24 cellular contexts compared by ENCODE assay signal in genomic region chr4:84366111-84366510, GRCh38.
DNase-seq lines count a peak whose midpoint lies in the region; ATAC-seq lines count a peak whose summit lies in the region.
"Had no signal": no experiment of that assay in that cellular context is flagged by ENCODE, and none has a peak within 500 bp of the region (broad histone marks: within the 10 kb centered on the region; RNA-seq: fewer than 3 reads in every experiment).

No MANE protein-coding gene starts in this region.

- no peak overlapping the region for H3K4me3 ChIP-seq in MG63
- H3K4me3 ChIP-seq: cardiac muscle cell, colonic mucosa, lower lobe of right lung, mucosa of descending colon, SJSA1 had no signal

- DNase-seq in NCI-H1417 (lab: John Stamatoyannopoulos, UW) (peak in 2 of 3 experiments; percentile 32 to 33), NCI-H1417 treated with DMSO at 0.1 percent for 48 hours (lab: John Stamatoyannopoulos, UW) (no peak), MG63 (peak; percentile 13), amniotic epithelial cell (ENCODE audit: low read depth) (peak; percentile 2), retina (peak; percentile 45), HuH-7.5 (ENCODE audit: low spot score) (no peak)
- no peak for DNase-seq in stimulated activated CD4-positive, alpha-beta T cell treated with anti-CD3 and anti-CD28 coated beads, Interleukin-1b, Interleukin-23, amount 100 ng/mL, for 48 hours
- DNase-seq: activated CD4-positive, alpha-beta T cell treated with anti-CD3 and anti-CD28 coated beads, Interleukin-2, amount 50 U/mL, for 4 hours; activated CD4-positive, CD25-positive, alpha-beta regulatory T cell; CD4-positive, alpha-beta T cell; colonic mucosa; effector memory CD4-positive, alpha-beta T cell; kidney; lower lobe of right lung; mucosa of descending colon; NCI-H1105 treated with DMSO at 0.1 percent for 48 hours; NCI-H2171 treated with DMSO at 0.1 percent for 48 hours; NCI-H524 treated with DMSO at 0.1 percent for 48 hours; right cardiac atrium; stimulated activated CD4-positive, alpha-beta T cell treated with anti-CD3 and anti-CD28 coated beads, Interleukin-4, amount 100 ng/mL, for 1 hour; T-helper 1 cell had no signal

- no peak for ATAC-seq in HG03025 (IDR thresholded peaks at IDR 0.05; ENCODE audit: low FRiP score, unreplicated experiment)
- ATAC-seq: lower lobe of right lung, mucosa of descending colon, right cardiac atrium had no signal

- H3K9me3 ChIP-seq in MG63: no peaks in the 10 kb centered on the region
- H3K9me3 ChIP-seq: colonic mucosa, lower lobe of right lung, mucosa of descending colon, SJSA1 had no signal

- no peaks in the 10 kb centered on the region for H3K36me3 ChIP-seq in MG63
- H3K36me3 ChIP-seq: cardiac muscle cell, colonic mucosa, lower lobe of right lung, SJSA1 had no signal

- H3K27me3 ChIP-seq in MG63: no peaks in the 10 kb centered on the region
- H3K27me3 ChIP-seq: cardiac muscle cell, colonic mucosa, SJSA1 had no signal

Comparison
In these comparisons a context has a peak if more than half of its experiments do, and no peak if none do; other contexts are left out.
1. DNase-seq: peak in NCI-H1417 (2 of 3), MG63 (single experiment), amniotic epithelial cell (single experiment) and retina (single experiment); none in NCI-H1417 treated with DMSO at 0.1 percent for 48 hours (single experiment), stimulated activated CD4-positive, alpha-beta T cell treated with anti-CD3 and anti-CD28 coated beads, Interleukin-1b, Interleukin-23, amount 100 ng/mL, for 48 hours (single experiment) and HuH-7.5 (single experiment).